ENCODE assay signal across 9 cellular contexts in the genomic region with DNA sequence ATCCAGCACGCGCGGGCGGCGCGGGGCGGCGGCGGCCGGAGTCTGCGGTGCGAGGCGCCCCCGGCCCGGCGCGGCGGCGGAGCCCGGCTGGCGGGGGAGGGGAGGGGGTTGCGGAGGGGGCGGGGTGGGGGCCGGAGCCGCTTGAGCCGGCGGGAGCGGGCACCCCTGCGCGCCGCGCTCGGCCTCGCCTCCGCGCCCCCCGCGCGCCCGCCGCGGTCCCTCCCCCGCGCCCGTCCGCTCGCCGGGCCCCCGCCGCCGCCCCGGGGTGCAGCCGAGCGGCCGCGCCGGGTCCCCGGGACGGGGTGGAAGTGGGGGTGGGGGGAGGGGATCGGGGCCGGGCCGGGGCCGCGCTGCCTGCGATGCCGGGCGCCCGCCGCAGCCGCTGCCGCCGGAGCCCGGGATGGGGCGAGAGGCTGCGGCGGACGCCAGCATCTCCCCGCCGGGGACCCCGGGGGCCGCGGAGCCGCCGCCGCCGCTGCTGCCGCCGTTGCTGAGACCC. TPM values are rescaled to one million over a fixed set of nuclear protein-coding genes. Genes with fewer than 3 reads are reported as not detected.
DNase-seq lines count a peak whose midpoint lies in the region; ATAC-seq, FAIRE-seq and TF ChIP-seq lines count a peak whose summit lies in the region.
"Had no signal": no experiment of that assay in that cellular context is flagged by ENCODE, and none has a peak within 500 bp of the region (broad histone marks: within the 10 kb centered on the region; RNA-seq: fewer than 3 reads in every experiment).

No MANE protein-coding gene starts in this region.

- CTCF ChIA-PET in RWPE1 (lab: Yijun Ruan, JAX): no interaction called here

- no peak overlapping the region for H3K9ac ChIP-seq in rectal smooth muscle tissue (ENCODE audit: low read length)

- H3K27ac ChIP-seq in rectal smooth muscle tissue (ENCODE audit: low read depth, low read length) (no peak overlapping the region), RWPE1 (no peak overlapping the region)

- H3K27me3 ChIP-seq in rectal smooth muscle tissue (ENCODE audit: control insufficient read depth, insufficient read depth, low read length): peaks cover 7% of the 10 kb centered on the region

- H3K4me1 ChIP-seq in rectal smooth muscle tissue (ENCODE audit: control insufficient read depth, insufficient read depth, low read length): no peaks in the 10 kb centered on the region

- peak overlapping the region; percentile 40; the same call in 1 of the 2 replicates for H3K4me3 ChIP-seq in Jurkat, Clone E6-1 (ENCODE audit: low read length)
- H3K4me3 ChIP-seq in fibroblast of villous mesenchyme (ENCODE audit: low read depth, low read length) (peak overlapping the region; percentile 52), rectal smooth muscle tissue (ENCODE audit: low read length) (peak overlapping the region; percentile 18)

- DNase-seq in D721Med (ENCODE audit: insufficient read length, low spot score) (peak; percentile 47), fibroblast of villous mesenchyme (ENCODE audit: low read depth) (no peak), RWPE1 (ENCODE audit: low spot score) (no peak), NCI-H1417 treated with DMSO at 0.1 percent for 48 hours (lab: John Stamatoyannopoulos, UW) (no peak), midbrain (lab: John Stamatoyannopoulos, UW) (no peak)
- DNase-seq in Jurkat, Clone E6-1 (ENCODE audit: low read depth, low spot score): no peak
- DNase-seq: activated CD4-positive, alpha-beta T cell treated with anti-CD3 and anti-CD28 coated beads for 36 hours had no signal

- ATAC-seq in GM21576 (IDR thresholded peaks at IDR 0.05; ENCODE audit: unreplicated experiment): no peak
- ATAC-seq: activated CD4-positive, alpha-beta T cell treated with anti-CD3 and anti-CD28 coated beads for 36 hours had no signal

- POLR2A ChIA-PET in RWPE1 (lab: Yijun Ruan, JAX; ENCODE audit: low non-redundant PET): no interaction called here

- no peaks in the 10 kb centered on the region for H3K36me3 ChIP-seq in rectal smooth muscle tissue (ENCODE audit: control insufficient read depth, insufficient read depth, low read length)

- TF ChIP-seq CTCF in D721Med (IDR thresholded peaks at IDR 0.05; ENCODE audit: insufficient read depth, missing control alignments) (no peak), fibroblast of villous mesenchyme (IDR thresholded peaks at IDR 0.05; ENCODE audit: insufficient read depth, low read depth, low read length) (no peak), RWPE1 (conservative IDR thresholded peaks at IDR 0.05; ENCODE audit: low read depth) (no peak)

- no peak for FAIRE-seq in D721Med (lab: Jason Lieb, UNC)

RNA-seq across cellular contexts. Expression of gene MGAT3, which starts 0.3 kb away (rescaled TPM):
- 2.3 TPM for polyA plus RNA-seq in Jurkat, Clone E6-1 (2012; ENCODE audit: insufficient read depth, insufficient read length)
- total RNA-seq in fibroblast of villous mesenchyme: 0.64 and 1.3 TPM in 2 replicates

RNA-seq across cellular contexts. Expression of gene MIEF1, which starts 45.0 kb away (rescaled TPM):
- 23.0 TPM for polyA plus RNA-seq in Jurkat, Clone E6-1 (2012; ENCODE audit: insufficient read depth, insufficient read length)
- 26.1 and 32.8 TPM in 2 replicates for total RNA-seq in fibroblast of villous mesenchyme

RNA-seq across cellular contexts. Expression of gene TAB1, which starts 57.5 kb away (rescaled TPM):
- 14.7 TPM for polyA plus RNA-seq in Jurkat, Clone E6-1 (2012; ENCODE audit: insufficient read depth, insufficient read length)
- 11.6 and 13.4 TPM in 2 replicates for total RNA-seq in fibroblast of villous mesenchyme
